17 cellular contexts compared by ENCODE assay signal in the genomic region with DNA sequence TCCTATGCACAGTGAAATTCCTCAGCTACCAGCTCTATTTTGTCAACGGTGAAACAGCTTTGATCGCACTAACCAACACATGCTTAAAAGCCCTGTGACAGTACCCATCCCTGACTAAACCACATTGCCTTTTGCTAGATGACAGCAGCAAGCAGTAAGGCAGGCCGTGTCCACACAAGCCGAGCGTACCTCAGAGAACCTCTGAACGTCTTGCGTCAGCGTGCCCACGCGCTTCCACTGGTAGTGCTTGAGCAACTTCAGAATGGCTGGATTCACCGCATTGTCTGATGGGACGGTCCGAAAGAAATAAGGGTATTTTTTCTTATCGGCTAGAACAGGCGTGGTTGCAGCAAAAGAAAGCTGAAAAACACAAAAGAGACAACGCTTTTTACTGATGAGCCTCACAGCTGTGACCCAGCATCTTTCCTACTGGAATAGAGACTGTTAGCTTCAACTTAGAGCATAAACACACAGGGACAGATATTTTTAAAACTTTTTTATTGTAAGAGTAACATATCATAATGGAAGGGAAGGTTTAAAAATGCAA.
A peak's percentile ranks its signal among the peaks of the same experiment; 100 is the strongest.
DNase-seq lines count a peak whose midpoint lies in the region; ATAC-seq, FAIRE-seq and TF ChIP-seq lines count a peak whose summit lies in the region.
"Had no signal": no experiment of that assay in that cellular context is flagged by ENCODE, and none has a peak within 500 bp of the region (broad histone marks: within the 10 kb centered on the region; RNA-seq: fewer than 3 reads in every experiment).

No MANE protein-coding gene starts in this region.

- no peaks in the 10 kb centered on the region for H3K79me2 ChIP-seq in K562 (ENCODE audit: control insufficient read depth, insufficient read depth, low read length)
- H3K79me2 ChIP-seq in trophoblast cell (ENCODE audit: control insufficient read depth, insufficient read depth, low read length, poor library complexity): no peaks in the 10 kb centered on the region

- H2BK5ac ChIP-seq in trophoblast cell (ENCODE audit: low read depth, low read length, poor library complexity): no peak overlapping the region

- H3K4ac ChIP-seq in trophoblast cell (ENCODE audit: low read depth, low read length): no peak overlapping the region

- POLR2A ChIA-PET in K562 (lab: Yijun Ruan, JAX): interaction anchor here (0.6 to 0.9 kb wide), 4 partner anchors 9 to 224 kb away, joined by 3 to 5 read pairs (median 4); no protein-coding TSS in a partner anchor

- no peak overlapping the region; a peak in 1 of 4 replicates for H3K9ac ChIP-seq in K562 (ENCODE audit: insufficient read depth in 1 of 2, low read depth in 2 of 2, low read length in 2 of 2)
- H3K9ac ChIP-seq in trophoblast cell (ENCODE audit: low read length): no peak overlapping the region
- H3K9ac ChIP-seq: BLaER1 treated with 17β-estradiol and CSF1 and Interleukin-3, amounts not matched to agents 10 nM and 100 nM had no signal

- TF ChIP-seq CTCF in K562 (IDR thresholded peaks at IDR 0.05 in 2 of 3, conservative IDR thresholded peaks at IDR 0.05 in 1 of 3; ENCODE audit: insufficient read depth in 2 of 3, low read depth in 1 of 3, low read length in 3 of 3) (no peak), lung (IDR thresholded peaks at IDR 0.05; ENCODE audit: control extremely low read depth, extremely low read depth) (no peak), WERI-Rb-1 (IDR thresholded peaks at IDR 0.05; ENCODE audit: low read depth, low read length) (no peak), left ventricle myocardium inferior (IDR thresholded peaks at IDR 0.05; ENCODE audit: borderline replicate concordance) (no peak)

- peak; percentile 75 for ATAC-seq in K562
- no peak for ATAC-seq in lung (ENCODE audit: insufficient read depth, low FRiP score)
- ATAC-seq: CD8-positive, alpha-beta T cell; HCT116; HepG2 had no signal

- H4K12ac ChIP-seq in trophoblast cell (ENCODE audit: low read depth, low read length): no peak overlapping the region

- H3K9me1 ChIP-seq in K562 (ENCODE audit: control insufficient read depth, insufficient read depth, low read length): no peaks in the 10 kb centered on the region

- CTCF ChIA-PET in K562 (lab: Yijun Ruan, JAX; ENCODE audit: low intra/inter-chr PET ratio): no interaction called here

- H3K36me3 ChIP-seq in K562 (ENCODE audit: control insufficient read depth, insufficient read depth, low read length) (no peaks in the 10 kb centered on the region), lung (ENCODE audit: control insufficient read depth in 2 of 2, insufficient read depth in 2 of 2, low read length in 2 of 2) (no peaks in the 10 kb centered on the region), trophoblast cell (ENCODE audit: control insufficient read depth in 1 of 2, insufficient read depth in 2 of 2, low read length in 2 of 2) (no peaks in the 10 kb centered on the region), WERI-Rb-1 (peaks cover 36% of the 10 kb centered on the region), left ventricle myocardium inferior (no peaks in the 10 kb centered on the region)
- H3K36me3 ChIP-seq: BLaER1 treated with 17β-estradiol and CSF1 and Interleukin-3, amounts not matched to agents 10 nM and 100 nM had no signal

- H4K8ac ChIP-seq in trophoblast cell (ENCODE audit: low read depth, low read length): no peak overlapping the region

- intact Hi-C loops in K562 (cut with micrococcal nuclease): no loop called here
- intact Hi-C loops in left ventricle myocardium inferior (cut with micrococcal nuclease): no loop called here

- H3K9me3 ChIP-seq in K562 (replicated peaks; ENCODE audit: control insufficient read depth, insufficient read depth, low read depth, low read length) (no peaks in the 10 kb centered on the region), lung (ENCODE audit: control insufficient read depth in 2 of 2, insufficient read depth in 1 of 2, low read length in 1 of 2) (no peaks in the 10 kb centered on the region), trophoblast cell (ENCODE audit: insufficient read depth, low read depth, low read length) (no peaks in the 10 kb centered on the region), WERI-Rb-1 (ENCODE audit: severe bottlenecking) (no peaks in the 10 kb centered on the region), left ventricle myocardium inferior (replicated peaks) (no peaks in the 10 kb centered on the region)
- H3K9me3 ChIP-seq: BLaER1 treated with 17β-estradiol and CSF1 and Interleukin-3, amounts not matched to agents 10 nM and 100 nM had no signal

- no peak for TF ChIP-seq RAD21 in K562 (CRISPR knock-in tag; conservative IDR thresholded peaks at IDR 0.05 in 1 of 2, IDR thresholded peaks at IDR 0.05 in 1 of 2)

- no peaks in the 10 kb centered on the region for H3K79me1 ChIP-seq in trophoblast cell (ENCODE audit: low read length)

- H2AFZ ChIP-seq in K562 (ENCODE audit: low read depth, low read length) (peak overlapping the region; percentile 37; the same call in 1 of the 2 replicates), trophoblast cell (ENCODE audit: insufficient read depth, low read length, poor library complexity) (no peak overlapping the region)

- TF ChIP-seq POLR2A in K562 (conservative IDR thresholded peaks at IDR 0.05): no peak

- no peak overlapping the region for H2AK5ac ChIP-seq in trophoblast cell (ENCODE audit: low read length)

- H4K91ac ChIP-seq in trophoblast cell (ENCODE audit: low read depth, low read length): no peak overlapping the region

- H2BK12ac ChIP-seq in trophoblast cell (ENCODE audit: low read length): no peak overlapping the region

- H3K27ac ChIP-seq in K562 (ENCODE audit: extremely low read depth, low read depth, low read length): no peak overlapping the region
- H3K27ac ChIP-seq in lung (ENCODE audit: low read depth in 1 of 2, low read length in 1 of 2): no peak overlapping the region
- H3K27ac ChIP-seq in trophoblast cell (ENCODE audit: low read depth, low read length): no peak overlapping the region
- no peak overlapping the region for H3K27ac ChIP-seq in WERI-Rb-1
- no peak overlapping the region for H3K27ac ChIP-seq in left ventricle myocardium inferior (replicated peaks)
- H3K27ac ChIP-seq: BLaER1 treated with 17β-estradiol and CSF1 and Interleukin-3, amounts not matched to agents 10 nM and 100 nM had no signal

- in situ Hi-C loops in K562 (cut with MboI): loop anchor here (25.0 kb wide), 1 partner anchor 229 kb away; no protein-coding TSS in a partner anchor

- BruUV-seq in K562 (replicated peaks; lab: Mats Ljungman, UMichigan): no TSS peak

- TF ChIP-seq EP300 in K562 (IDR thresholded peaks at IDR 0.05; ENCODE audit: low read length): no peak

- peak; percentile 71 for FAIRE-seq in K562 (lab: Jason Lieb, UNC)
- FAIRE-seq: HepG2 had no signal

- no peak overlapping the region for H3K4me3 ChIP-seq in Jurkat, Clone E6-1 (ENCODE audit: low read length)
- H3K4me3 ChIP-seq in K562 (no peak overlapping the region), lung (no peak overlapping the region), trophoblast cell (ENCODE audit: low read depth, low read length) (peak overlapping the region; percentile 30), WERI-Rb-1 (ENCODE audit: low read depth, low read length) (no peak overlapping the region), left ventricle myocardium inferior (no peak overlapping the region)
- H3K4me3 ChIP-seq: BLaER1 treated with 17β-estradiol and CSF1 and Interleukin-3, amounts not matched to agents 10 nM and 100 nM had no signal

- no peak overlapping the region for H2BK120ac ChIP-seq in trophoblast cell (ENCODE audit: insufficient read depth, low read length, poor library complexity)

- H3K4me1 ChIP-seq in K562 (replicated peaks in 1 of 2; ENCODE audit: control insufficient read depth in 2 of 2, insufficient read depth in 2 of 2, low read length in 2 of 2) (peaks cover 2 to 3% of the 10 kb centered on the region in 2 experiments; a peak in 2 of 5 replicates), lung (ENCODE audit: control insufficient read depth in 2 of 2, insufficient read depth in 2 of 2, low read length in 2 of 2) (no peaks in the 10 kb centered on the region), trophoblast cell (ENCODE audit: control insufficient read depth in 1 of 2, insufficient read depth in 2 of 2, low read length in 2 of 2) (no peaks in the 10 kb centered on the region), left ventricle myocardium inferior (no peaks in the 10 kb centered on the region)
- H3K4me1 ChIP-seq: BLaER1 treated with 17β-estradiol and CSF1 and Interleukin-3, amounts not matched to agents 10 nM and 100 nM had no signal

- H3K18ac ChIP-seq in trophoblast cell (ENCODE audit: low read length): no peak overlapping the region

- H3K4me2 ChIP-seq in K562 (ENCODE audit: insufficient read depth, low read length) (peak overlapping the region; percentile 31; the same call in 1 of the 2 replicates), trophoblast cell (ENCODE audit: low read length) (no peak overlapping the region)
- H3K4me2 ChIP-seq: BLaER1 treated with 17β-estradiol and CSF1 and Interleukin-3, amounts not matched to agents 10 nM and 100 nM had no signal

- 27% methylated on average over 16 of the region's 16 CpGs for WGBS in K562 (ENCODE audit: insufficient coverage, low coverage, missing lambda C conversion rate)
- WGBS in lung, 2 donors: 87% methylated on average over 16 of the region's 16 CpGs
- WGBS in trophoblast cell (ENCODE audit: extremely low coverage, insufficient coverage, insufficient read length): no CpG with 5 or more reads among the region's 16 CpGs

- no peak overlapping the region for H3K23ac ChIP-seq in trophoblast cell (ENCODE audit: low read length)

- no peaks in the 10 kb centered on the region for H4K20me1 ChIP-seq in K562 (replicated peaks; ENCODE audit: control insufficient read depth, insufficient read depth, low read length)
- H4K20me1 ChIP-seq: BLaER1 treated with 17β-estradiol and CSF1 and Interleukin-3, amounts not matched to agents 10 nM and 100 nM had no signal

- DNase-seq in Jurkat, Clone E6-1 (ENCODE audit: low read depth, low spot score): peak; percentile 25
- DNase-seq in K562 (ENCODE audit: extremely low read depth in 1 of 4, low spot score in 3 of 4) (peak in 1 of 4 experiments; percentile 57), lung (ENCODE audit: low spot score) (peak; percentile 19), trophoblast cell (peak; percentile 61 to 72), WERI-Rb-1 (no peak), left ventricle myocardium inferior (no peak), NCI-H226 (no peak)
- DNase-seq: Calu3; CD8-positive, alpha-beta T cell; DMS79 treated with DMSO at 0.1 percent for 48 hours; GF-D8; GOT3; H7; HFFc6 had no signal

- H3K27me3 ChIP-seq in K562 (ENCODE audit: control insufficient read depth in 2 of 2, insufficient read depth in 2 of 2, low read length in 2 of 2) (no peaks in the 10 kb centered on the region; a peak in 1 of 5 replicates), lung (ENCODE audit: control insufficient read depth, insufficient read depth) (no peaks in the 10 kb centered on the region), trophoblast cell (ENCODE audit: insufficient read depth, low read length) (no peaks in the 10 kb centered on the region), WERI-Rb-1 (ENCODE audit: insufficient read depth, low read depth, severe bottlenecking) (no peaks in the 10 kb centered on the region), left ventricle myocardium inferior (ENCODE audit: low read depth) (peaks cover 23% of the 10 kb centered on the region)
- H3K27me3 ChIP-seq: BLaER1 treated with 17β-estradiol and CSF1 and Interleukin-3, amounts not matched to agents 10 nM and 100 nM had no signal

- no peak overlapping the region for H3K14ac ChIP-seq in trophoblast cell (ENCODE audit: low read length)

Comparison
In these comparisons a context has a peak if more than half of its experiments do, and no peak if none do; other contexts are left out.
1. DNase-seq: peak in Jurkat, Clone E6-1 (single experiment), lung (single experiment) and trophoblast cell (2 of 2); none in WERI-Rb-1 (single experiment), left ventricle myocardium inferior (single experiment) and NCI-H226 (single experiment).